10 cellular contexts compared by ENCODE assay signal in the genomic region with DNA sequence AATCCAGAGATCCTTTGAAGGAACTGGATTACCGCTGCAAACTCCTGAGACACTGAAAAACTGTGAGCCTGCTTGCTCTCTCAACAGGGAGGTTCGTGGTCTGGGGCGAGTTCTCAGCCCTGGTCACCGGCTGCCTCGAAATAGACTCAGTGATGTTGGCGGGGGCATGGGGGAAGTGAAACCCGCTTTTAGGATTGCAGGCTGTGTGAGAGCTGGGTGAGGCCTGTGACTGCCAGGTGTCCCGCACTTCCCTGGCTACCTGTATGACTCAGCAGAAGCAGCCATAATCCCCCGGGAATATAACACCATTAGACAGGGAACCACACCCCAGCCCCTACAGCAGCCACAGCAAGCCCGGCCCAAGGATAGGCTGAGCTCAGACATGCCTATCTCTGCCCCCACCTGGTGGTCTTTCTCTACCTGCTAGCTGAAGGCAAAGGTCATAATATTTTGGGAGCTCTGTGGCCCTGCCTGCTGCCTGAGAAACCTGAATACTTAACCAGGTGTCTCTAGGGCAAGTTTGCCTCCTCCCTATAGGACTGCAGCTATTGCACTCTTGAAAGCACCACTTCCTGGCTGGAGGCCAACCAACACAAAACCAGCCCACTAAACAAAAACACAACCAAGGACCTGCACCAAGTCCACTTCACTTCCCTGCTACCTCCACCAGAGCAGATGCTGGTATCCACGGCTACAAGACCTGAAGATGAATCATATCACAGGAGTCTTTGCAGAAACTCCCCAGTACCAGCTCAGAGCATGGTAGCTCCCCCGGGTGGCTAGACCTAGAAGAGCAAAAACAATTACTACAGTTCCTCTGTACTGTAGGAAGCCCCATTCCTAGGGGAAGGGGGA.
A peak's percentile ranks its signal among the peaks of the same experiment; 100 is the strongest.
DNase-seq lines count a peak whose midpoint lies in the region; ATAC-seq and TF ChIP-seq lines count a peak whose summit lies in the region.
"Had no signal": no experiment of that assay in that cellular context is flagged by ENCODE, and none has a peak within 500 bp of the region (broad histone marks: within the 10 kb centered on the region; RNA-seq: fewer than 3 reads in every experiment).

No MANE protein-coding gene starts in this region.

- H3K9me3 Mint-ChIP-seq in endodermal cell: peaks cover 78% of the 10 kb centered on the region

- H3K36me3 Mint-ChIP-seq in endodermal cell (ENCODE audit: low read depth): peaks cover 62% of the 10 kb centered on the region

- no peak overlapping the region for H3K27ac ChIP-seq in endodermal cell (ENCODE audit: low read depth, low read length)
- H3K27ac ChIP-seq: gastrocnemius medialis had no signal

- peaks cover 25% of the 10 kb centered on the region for H3K36me3 ChIP-seq in endodermal cell (ENCODE audit: control insufficient read depth, insufficient read depth, low read length)
- H3K36me3 ChIP-seq: gastrocnemius medialis had no signal

- no peak overlapping the region for H3K4me3 Mint-ChIP-seq in endodermal cell
- H3K4me3 Mint-ChIP-seq: activated naive CD8-positive, alpha-beta T cell treated with anti-CD3 and anti-CD28 coated beads, Interleukin-2, amount 10 ng/mL, durations not matched to agents 7 days and 5 days had no signal

- no peaks in the 10 kb centered on the region for H3K4me1 Mint-ChIP-seq in endodermal cell
- H3K4me1 Mint-ChIP-seq: activated naive CD8-positive, alpha-beta T cell treated with anti-CD3 and anti-CD28 coated beads, Interleukin-2, amount 10 ng/mL, durations not matched to agents 7 days and 5 days had no signal

- H3K27me3 ChIP-seq in endodermal cell (ENCODE audit: control insufficient read depth, insufficient read depth, low read length, poor library complexity, severe bottlenecking): no peaks in the 10 kb centered on the region
- H3K27me3 ChIP-seq: gastrocnemius medialis had no signal

- H3K27ac Mint-ChIP-seq in endodermal cell: no peak overlapping the region
- H3K27ac Mint-ChIP-seq: activated naive CD8-positive, alpha-beta T cell treated with anti-CD3 and anti-CD28 coated beads, Interleukin-2, amount 10 ng/mL, durations not matched to agents 7 days and 5 days had no signal

- H3K27me3 Mint-ChIP-seq in endodermal cell (ENCODE audit: insufficient read depth): no peaks in the 10 kb centered on the region
- H3K27me3 Mint-ChIP-seq: activated naive CD8-positive, alpha-beta T cell treated with anti-CD3 and anti-CD28 coated beads, Interleukin-2, amount 10 ng/mL, durations not matched to agents 7 days and 5 days had no signal

- H3K9me3 ChIP-seq in endodermal cell (ENCODE audit: control insufficient read depth, low read length): peaks cover 62% of the 10 kb centered on the region
- H3K9me3 ChIP-seq: gastrocnemius medialis had no signal

- TF ChIP-seq CTCF in endodermal cell (conservative IDR thresholded peaks at IDR 0.05): no peak

- ATAC-seq in GM18511 (IDR thresholded peaks at IDR 0.05; ENCODE audit: unreplicated experiment) (peak; percentile 92), GM21515 (IDR thresholded peaks at IDR 0.05; ENCODE audit: unreplicated experiment) (peak; percentile 93), HG03354 (IDR thresholded peaks at IDR 0.05; ENCODE audit: poor library complexity, severe bottlenecking, unreplicated experiment) (peak; percentile 95)
- ATAC-seq: gastrocnemius medialis had no signal

- H3K4me3 ChIP-seq in endodermal cell (ENCODE audit: low read length): peak overlapping the region; percentile 53
- H3K4me3 ChIP-seq: gastrocnemius medialis had no signal

- no peak overlapping the region for H3K9ac ChIP-seq in endodermal cell (ENCODE audit: extremely low read depth, low read length, poor library complexity, severe bottlenecking)

- no peaks in the 10 kb centered on the region for H3K4me1 ChIP-seq in endodermal cell (ENCODE audit: control insufficient read depth, insufficient read depth, low read length)
- H3K4me1 ChIP-seq: gastrocnemius medialis had no signal

- DNase-seq in endodermal cell (peak; percentile 52), NCI-H1417 (lab: John Stamatoyannopoulos, UW) (no peak), middle frontal gyrus (ENCODE audit: extremely low spot score, low spot score) (no peak), T1000 (lab: John Stamatoyannopoulos, UW) (no peak)
- no peak for DNase-seq in stimulated activated naive CD4-positive, alpha-beta T cell (lab: John Stamatoyannopoulos, UW)
- DNase-seq: activated naive CD8-positive, alpha-beta T cell treated with anti-CD3 and anti-CD28 coated beads, Interleukin-2, amount 10 ng/mL, durations not matched to agents 7 days and 5 days; gastrocnemius medialis had no signal

- 83% methylated on average over 12 of the region's 12 CpGs; no CpG with 5 or more reads in 1 of the 2 experiments for WGBS in endodermal cell (ENCODE audit: insufficient coverage in 1 of 2, insufficient read length in 1 of 2), 2 experiments
